ENCODE assay signal across 27 cellular contexts in genomic region chr1:207886227-207886626, GRCh38. TPM values are rescaled to one million over a fixed set of nuclear protein-coding genes. Genes with fewer than 3 reads are reported as not detected.
DNase-seq lines count a peak whose midpoint lies in the region; ATAC-seq and TF ChIP-seq lines count a peak whose summit lies in the region.
"Had no signal": no experiment of that assay in that cellular context is flagged by ENCODE, and none has a peak within 500 bp of the region (broad histone marks: within the 10 kb centered on the region; RNA-seq: fewer than 3 reads in every experiment).

No MANE protein-coding gene starts in this region.

- TF ChIP-seq CTCF in gastroesophageal sphincter (IDR thresholded peaks at IDR 0.05), result no peak

- no peak for TF ChIP-seq POLR2A in gastroesophageal sphincter (IDR thresholded peaks at IDR 0.05)

- peak; percentile 25 for DNase-seq in activated CD8-positive, alpha-beta memory T cell treated with anti-CD3 and anti-CD28 coated beads, Interleukin-2, amount 10 ng/mL, durations not matched to agents 7 days and 5 days
- no peak for DNase-seq in activated CD8-positive, alpha-beta memory T cell treated with anti-CD3 and anti-CD28 coated beads for 24 hours
- DNase-seq in CD1c-positive myeloid dendritic cell (ENCODE audit: extremely low spot score) (no peak), cortex of kidney (lab: John Stamatoyannopoulos, UW) (no peak), NCI-H2196 (lab: John Stamatoyannopoulos, UW; ENCODE audit: unreplicated experiment) (no peak)
- DNase-seq: 8988T; activated CD8-positive, alpha-beta T cell treated with anti-CD3 and anti-CD28 coated beads for 36 hours; CD4-positive, alpha-beta T cell; effector CD8-positive, alpha-beta T cell; foreskin fibroblast; kidney glomerular epithelial cell; NCI-H1048; NCI-H1694; NCI-H446; NCI-H774; Peyer's patch; SIG-M5; stimulated activated CD4-positive, alpha-beta T cell treated with anti-CD3 and anti-CD28 coated beads, Interleukin-12 subunit alpha, Interleukin-12 subunit beta, amount 100 ng/mL, for 4 hours; stimulated activated CD4-positive, alpha-beta T cell treated with anti-CD3 and anti-CD28 coated beads, Interleukin-2, amount 100 ng/mL, for 48 hours; transverse colon had no signal

- H3K9ac ChIP-seq in subcutaneous abdominal adipose tissue (ENCODE audit: low read length in 5 of 5), result no peak overlapping the region

- H3K4me1 ChIP-seq in gastroesophageal sphincter, result peaks cover 5 to 87% (median 45%) of the 10 kb centered on the region in 3 donors
- H3K4me1 ChIP-seq in subcutaneous abdominal adipose tissue (ENCODE audit: control insufficient read depth in 5 of 5, insufficient read depth in 5 of 5, low read length in 5 of 5), result peaks cover 40 to 79% (median 59%) of the 10 kb centered on the region in 5 donors

- CTCF ChIA-PET in activated CD8-positive, alpha-beta memory T cell treated with anti-CD3 and anti-CD28 coated beads, Interleukin-2, amount 10 ng/mL, durations not matched to agents 7 days and 5 days (lab: Charles Lee), result interaction anchor here (0.9 to 9.2 kb wide), 17 partner anchors 11 to 307 kb away, joined by 3 to 284 read pairs (median 10); no protein-coding TSS in a partner anchor

- no peak overlapping the region for H3K4me3 Mint-ChIP-seq in activated CD8-positive, alpha-beta memory T cell treated with anti-CD3 and anti-CD28 coated beads, Interleukin-2, amount 10 ng/mL, durations not matched to agents 7 days and 5 days
- no peak overlapping the region for H3K4me3 Mint-ChIP-seq in activated T-helper 17 cell treated with anti-CD3 and anti-CD28 coated beads, Interleukin-2, amount 50 U/mL, for 72 hours
- H3K4me3 Mint-ChIP-seq: activated CD8-positive, alpha-beta T cell treated with anti-CD3 and anti-CD28 coated beads for 36 hours; CD4-positive, alpha-beta T cell had no signal

- no peaks in the 10 kb centered on the region for H3K9me3 Mint-ChIP-seq in activated CD8-positive, alpha-beta memory T cell treated with anti-CD3 and anti-CD28 coated beads, Interleukin-2, amount 10 ng/mL, durations not matched to agents 7 days and 5 days (ENCODE audit: low read depth)
- no peaks in the 10 kb centered on the region for H3K9me3 Mint-ChIP-seq in activated T-helper 17 cell treated with anti-CD3 and anti-CD28 coated beads, Interleukin-2, amount 50 U/mL, for 72 hours
- H3K9me3 Mint-ChIP-seq: activated CD8-positive, alpha-beta T cell treated with anti-CD3 and anti-CD28 coated beads for 36 hours; CD4-positive, alpha-beta T cell had no signal

- peak overlapping the region in 3 of 4 donors; percentile 75 to 83 (median 78) for H3K27ac ChIP-seq in gastroesophageal sphincter
- H3K27ac ChIP-seq in subcutaneous abdominal adipose tissue (ENCODE audit: low read depth, low read length), result peak overlapping the region; percentile 90

- ATAC-seq in activated CD8-positive, alpha-beta memory T cell treated with anti-CD3 and anti-CD28 coated beads, Interleukin-2, amount 10 ng/mL, durations not matched to agents 7 days and 5 days, result no peak
- ATAC-seq in activated T-helper 17 cell treated with anti-CD3 and anti-CD28 coated beads, Interleukin-2, amount 50 U/mL, for 72 hours (replicated peaks), result no peak
- ATAC-seq in gastroesophageal sphincter, result no peak
- ATAC-seq: activated CD8-positive, alpha-beta T cell treated with anti-CD3 and anti-CD28 coated beads for 36 hours; activated naive CD4-positive, alpha-beta T cell treated with anti-CD3 and anti-CD28 coated beads, Interleukin-2, amount 50 U/mL, for 72 hours; sciatic nerve had no signal

- no peaks in the 10 kb centered on the region for H3K36me3 ChIP-seq in gastroesophageal sphincter
- peaks cover 0 to 43% (median 19%) of the 10 kb centered on the region in 5 donors for H3K36me3 ChIP-seq in subcutaneous abdominal adipose tissue (ENCODE audit: control insufficient read depth in 5 of 5, insufficient read depth in 5 of 5, low read length in 5 of 5)
- H3K36me3 ChIP-seq: breast epithelium, Peyer's patch, transverse colon had no signal

- H3K9me3 ChIP-seq in gastroesophageal sphincter (no peaks in the 10 kb centered on the region), subcutaneous abdominal adipose tissue (ENCODE audit: control insufficient read depth in 5 of 5, low read length in 5 of 5) (no peaks in the 10 kb centered on the region)
- H3K9me3 ChIP-seq: breast epithelium, Peyer's patch, transverse colon had no signal

- H3K27me3 ChIP-seq in gastroesophageal sphincter, result no peaks in the 10 kb centered on the region
- H3K27me3 ChIP-seq in subcutaneous abdominal adipose tissue (ENCODE audit: control insufficient read depth in 5 of 5, insufficient read depth in 4 of 5, low read length in 5 of 5), result no peaks in the 10 kb centered on the region
- H3K27me3 ChIP-seq: breast epithelium, Peyer's patch, transverse colon had no signal

- H3K4me3 ChIP-seq in gastroesophageal sphincter, result no peak overlapping the region
- no peak overlapping the region for H3K4me3 ChIP-seq in subcutaneous abdominal adipose tissue (ENCODE audit: low read depth in 1 of 5, low read length in 5 of 5)
- H3K4me3 ChIP-seq: breast epithelium, Peyer's patch, transverse colon had no signal

- no peak for TF ChIP-seq EP300 in gastroesophageal sphincter (IDR thresholded peaks at IDR 0.05)

- no peak overlapping the region for H3K27ac Mint-ChIP-seq in activated CD8-positive, alpha-beta memory T cell treated with anti-CD3 and anti-CD28 coated beads, Interleukin-2, amount 10 ng/mL, durations not matched to agents 7 days and 5 days
- H3K27ac Mint-ChIP-seq in activated T-helper 17 cell treated with anti-CD3 and anti-CD28 coated beads, Interleukin-2, amount 50 U/mL, for 72 hours, result peak overlapping the region; percentile 61
- H3K27ac Mint-ChIP-seq: activated CD8-positive, alpha-beta T cell treated with anti-CD3 and anti-CD28 coated beads for 36 hours; CD4-positive, alpha-beta T cell had no signal

- WGBS in gastroesophageal sphincter (ENCODE audit: low coverage in 1 of 2), 2 donors, result 14% methylated on average over 1 of the region's 1 CpG; no CpG with 5 or more reads in 1 of the 2 donors

- no peaks in the 10 kb centered on the region for H3K36me3 Mint-ChIP-seq in activated CD8-positive, alpha-beta memory T cell treated with anti-CD3 and anti-CD28 coated beads, Interleukin-2, amount 10 ng/mL, durations not matched to agents 7 days and 5 days
- H3K36me3 Mint-ChIP-seq in activated T-helper 17 cell treated with anti-CD3 and anti-CD28 coated beads, Interleukin-2, amount 50 U/mL, for 72 hours (ENCODE audit: low read depth), result no peaks in the 10 kb centered on the region

- peaks cover 34% of the 10 kb centered on the region for H3K4me1 Mint-ChIP-seq in activated CD8-positive, alpha-beta memory T cell treated with anti-CD3 and anti-CD28 coated beads, Interleukin-2, amount 10 ng/mL, durations not matched to agents 7 days and 5 days
- peaks cover 22% of the 10 kb centered on the region for H3K4me1 Mint-ChIP-seq in activated T-helper 17 cell treated with anti-CD3 and anti-CD28 coated beads, Interleukin-2, amount 50 U/mL, for 72 hours

- peaks cover 3% of the 10 kb centered on the region for H3K27me3 Mint-ChIP-seq in activated CD8-positive, alpha-beta memory T cell treated with anti-CD3 and anti-CD28 coated beads, Interleukin-2, amount 10 ng/mL, durations not matched to agents 7 days and 5 days
- peaks cover 7% of the 10 kb centered on the region for H3K27me3 Mint-ChIP-seq in activated T-helper 17 cell treated with anti-CD3 and anti-CD28 coated beads, Interleukin-2, amount 50 U/mL, for 72 hours

RNA-seq across cellular contexts. Expression of gene CD34, which starts 24.7 kb away (rescaled TPM):
- under 1 TPM; 0.02 to 0.06 TPM for total RNA-seq in activated CD8-positive, alpha-beta memory T cell treated with anti-CD3 and anti-CD28 coated beads, Interleukin-2, amount 10 ng/mL, durations not matched to agents 7 days and 5 days
- under 1 TPM; 0.06 to 0.24 TPM for total RNA-seq in activated T-helper 17 cell treated with anti-CD3 and anti-CD28 coated beads, Interleukin-2, amount 50 U/mL, for 72 hours
- total RNA-seq in gastroesophageal sphincter, result 100 to 1,000 TPM in 1 of 4 donors, 10 to 100 TPM in 3; 38.9 to 114 (median 62.1) TPM
- total RNA-seq: CD4-positive, alpha-beta T cell; Daoy had no signal

Comparison
In these comparisons a context has a peak if more than half of its experiments do, and no peak if none do; other contexts are left out.
1. RNA of gene CD34, which starts 24.7 kb away (total RNA-seq): 38.9 to 114 TPM in gastroesophageal sphincter; 0.06 to 0.24 TPM in activated T-helper 17 cell treated with anti-CD3 and anti-CD28 coated beads, Interleukin-2, amount 50 U/mL, for 72 hours and 0.02 to 0.06 TPM in activated CD8-positive, alpha-beta memory T cell treated with anti-CD3 and anti-CD28 coated beads, Interleukin-2, amount 10 ng/mL, durations not matched to agents 7 days and 5 days; every median in the first group is over 10 times any median in the second.